In the genomic region with DNA sequence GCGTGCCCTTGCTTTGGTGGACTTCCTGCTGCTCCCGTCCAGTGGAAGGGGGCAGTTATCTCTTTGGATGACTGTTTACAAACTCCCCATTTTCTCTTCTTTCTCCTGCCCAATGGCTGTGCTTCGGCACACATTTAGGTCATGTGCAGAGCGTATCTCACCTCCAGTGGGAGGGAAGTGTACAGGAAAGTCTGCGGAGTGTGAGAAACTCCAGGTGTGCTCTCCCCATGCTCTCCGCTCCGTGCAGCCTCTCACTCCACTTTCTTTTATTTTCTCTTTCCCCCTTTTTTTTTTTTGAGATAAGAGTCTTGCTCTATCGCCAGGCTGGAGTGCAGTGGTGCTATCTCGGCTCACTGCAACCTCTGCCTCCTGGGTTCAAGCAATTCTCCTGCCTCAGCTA, we compare ENCODE assay signal across 27 cellular contexts. TPM values are rescaled to one million over a fixed set of nuclear protein-coding genes. Genes with fewer than 3 reads are reported as not detected.
DNase-seq lines count a peak whose midpoint lies in the region; ATAC-seq, FAIRE-seq and TF ChIP-seq lines count a peak whose summit lies in the region.
"Had no signal": no experiment of that assay in that cellular context is flagged by ENCODE, and none has a peak within 500 bp of the region (broad histone marks: within the 10 kb centered on the region; RNA-seq: fewer than 3 reads in every experiment).

No MANE protein-coding gene starts in this region.

- H3K9me3 ChIP-seq in IMR-90 (ENCODE audit: control insufficient read depth, insufficient read depth, low read length) (no peaks in the 10 kb centered on the region), esophagus muscularis mucosa (no peaks in the 10 kb centered on the region), stomach (no peaks in the 10 kb centered on the region)
- H3K9me3 ChIP-seq: Peyer's patch, testis had no signal

- H3K18ac ChIP-seq in IMR-90 (ENCODE audit: low read depth, low read length): no peak overlapping the region

- POLR2A ChIA-PET in IMR-90 (lab: Charles Lee; ENCODE audit: unreplicated experiment): no interaction called here

- no peak overlapping the region for H2AK5ac ChIP-seq in IMR-90 (ENCODE audit: low read depth, low read length)

- H2BK15ac ChIP-seq in IMR-90 (ENCODE audit: low read depth, low read length): no peak overlapping the region; the same call in 2 of the 3 replicates

- no peak overlapping the region for H2BK120ac ChIP-seq in IMR-90 (ENCODE audit: low read depth, low read length)

- FAIRE-seq in RCC 7860 (lab: Jason Lieb, UNC): no peak
- FAIRE-seq: HTR-8/SVneo, small intestine had no signal

- ATAC-seq in IMR-90 (ENCODE audit: low read depth) (no peak), HG03045 (IDR thresholded peaks at IDR 0.05; ENCODE audit: unreplicated experiment) (no peak), HG02885 (IDR thresholded peaks at IDR 0.05; ENCODE audit: poor library complexity, unreplicated experiment) (no peak)
- ATAC-seq: activated CD4-positive, CD25-positive, alpha-beta regulatory T cell treated with anti-CD3 and anti-CD28 coated beads, Interleukin-2, amount 50 U/mL, for 24 hours; activated CD8-positive, alpha-beta T cell treated with anti-CD3 and anti-CD28 coated beads for 36 hours; CD8-positive, alpha-beta T cell; left colon had no signal

- H3K4me1 ChIP-seq in IMR-90 (ENCODE audit: control insufficient read depth, insufficient read depth, low read length): peaks cover 11% of the 10 kb centered on the region
- H3K4me1 ChIP-seq in esophagus muscularis mucosa: peaks cover 33 to 65% (median 57%) of the 10 kb centered on the region in 4 donors
- peaks cover 43 to 68% (median 55%) of the 10 kb centered on the region in 4 donors for H3K4me1 ChIP-seq in stomach

- TF ChIP-seq CTCF in IMR-90 (conservative IDR thresholded peaks at IDR 0.05; ENCODE audit: low read depth, low read length): no peak
- TF ChIP-seq CTCF in esophagus muscularis mucosa (IDR thresholded peaks at IDR 0.05): no peak
- no peak for TF ChIP-seq CTCF in stomach (IDR thresholded peaks at IDR 0.05)

- no peak overlapping the region for H3K14ac ChIP-seq in IMR-90 (replicated peaks; ENCODE audit: low read depth, low read length)

- no peak overlapping the region for H2BK5ac ChIP-seq in IMR-90 (ENCODE audit: low read depth, low read length, poor library complexity, severe bottlenecking)

- peaks cover 4% of the 10 kb centered on the region for H3K9me1 ChIP-seq in IMR-90 (ENCODE audit: insufficient read depth, low read length)

- H2AFZ ChIP-seq in IMR-90 (replicated peaks; ENCODE audit: low read length, poor library complexity): no peak overlapping the region
- H2AFZ ChIP-seq: GM23248 had no signal

- H2AK9ac ChIP-seq in IMR-90 (replicated peaks; ENCODE audit: low read depth, low read length, poor library complexity): no peak overlapping the region

- no TSS peak for BruUV-seq in IMR-90 (replicated peaks; lab: Mats Ljungman, UMichigan)

- H3K4me3 ChIP-seq in IMR-90 (ENCODE audit: insufficient read depth, low read depth, low read length): no peak overlapping the region
- H3K4me3 ChIP-seq in esophagus muscularis mucosa: no peak overlapping the region
- no peak overlapping the region for H3K4me3 ChIP-seq in stomach
- H3K4me3 ChIP-seq: GM23248, Peyer's patch had no signal

- TF ChIP-seq POLR2A in IMR-90 (IDR thresholded peaks at IDR 0.05; ENCODE audit: low read depth, low read length): no peak
- TF ChIP-seq POLR2A in esophagus muscularis mucosa (IDR thresholded peaks at IDR 0.05; ENCODE audit: low read depth): no peak
- no peak for TF ChIP-seq POLR2A in stomach (IDR thresholded peaks at IDR 0.05)

- H2BK20ac ChIP-seq in IMR-90 (ENCODE audit: low read depth, low read length): no peak overlapping the region

- in situ Hi-C loops in IMR-90 (cut with MboI; ENCODE audit: low sequenced_read_pairs): no loop called here

- dilution Hi-C loops in IMR-90 (cut with HindIII; ENCODE audit: low sequenced_read_pairs, unreplicated experiment): no loop called here

- peaks cover 10% of the 10 kb centered on the region; the same call in 1 of the 2 replicates for H4K20me1 ChIP-seq in IMR-90 (ENCODE audit: insufficient read depth, low read length)

- H3K4me2 ChIP-seq in IMR-90 (ENCODE audit: low read depth, low read length): no peak overlapping the region

- no CpG with 5 or more reads among the region's 9 CpGs for WGBS in IMR-90 (ENCODE audit: extremely low coverage in 2 of 2, insufficient read length in 1 of 2), 2 experiments
- WGBS in esophagus muscularis mucosa: 87% methylated on average over 9 of the region's 9 CpGs
- 32 to 61% (median 44%) methylated on average over 9 of the region's 9 CpGs for WGBS in stomach, 5 donors

- no peak for TF ChIP-seq EP300 in esophagus muscularis mucosa (IDR thresholded peaks at IDR 0.05)
- no peak for TF ChIP-seq EP300 in stomach (IDR thresholded peaks at IDR 0.05)

- no peak overlapping the region for H3K4ac ChIP-seq in IMR-90 (ENCODE audit: low read depth, low read length)

- no peak overlapping the region for H3K56ac ChIP-seq in IMR-90 (ENCODE audit: extremely low read depth, insufficient read depth, low read length)

- H3K27me3 ChIP-seq in IMR-90 (ENCODE audit: control insufficient read depth, insufficient read depth, low read length) (peaks cover 3% of the 10 kb centered on the region; the same call in 1 of the 2 replicates), esophagus muscularis mucosa (no peaks in the 10 kb centered on the region), stomach (no peaks in the 10 kb centered on the region)
- H3K27me3 ChIP-seq: Peyer's patch, testis had no signal

- H4K91ac ChIP-seq in IMR-90 (ENCODE audit: insufficient read depth, low read depth, low read length): no peak overlapping the region

- TF ChIP-seq RAD21 in IMR-90 (IDR thresholded peaks at IDR 0.05; ENCODE audit: low read length): no peak

- H3K9ac ChIP-seq in IMR-90 (ENCODE audit: low read depth, low read length): no peak overlapping the region
- H3K9ac ChIP-seq: GM23248 had no signal

- CTCF ChIA-PET in IMR-90 (lab: Yijun Ruan, JAX): no interaction called here

- intact Hi-C loops in IMR-90 (cut with micrococcal nuclease) (no loop called here), esophagus muscularis mucosa (cut with DNase I) (loop anchor here (5.0 kb wide), 1 partner anchor 68 kb away; a partner anchor contains a TSS), stomach (cut with DNase I; ENCODE audit: low total_unique reads) (no loop called here)

- H4K8ac ChIP-seq in IMR-90 (ENCODE audit: low read depth in 2 of 2, low read length in 2 of 2): no peak overlapping the region

- DNase-seq in DMS53 (lab: John Stamatoyannopoulos, UW) (peak; percentile 64), DMS53 treated with DMSO at 0.1 percent for 48 hours (lab: John Stamatoyannopoulos, UW; ENCODE audit: unreplicated experiment) (no peak), IMR-90 (no peak), esophagus muscularis mucosa (ENCODE audit: extremely low spot score) (no peak), stomach (no peak), RCC 7860 (ENCODE audit: low spot score) (no peak)
- DNase-seq: activated CD8-positive, alpha-beta T cell treated with anti-CD3 and anti-CD28 coated beads for 36 hours; activated effector memory CD4-positive, alpha-beta T cell treated with Interleukin-2 at 50 U/mL for 16 hours; activated naive CD8-positive, alpha-beta T cell treated with anti-CD3 and anti-CD28 coated beads, Interleukin-2, amount 10 ng/mL, durations not matched to agents 7 days and 5 days; CD8-positive, alpha-beta T cell; effector CD4-positive, alpha-beta T cell; GDM1; GM23248; left colon; MV-4-11; naive B cell; NCI-H1930; Peyer's patch; small intestine; stimulated activated CD4-positive, alpha-beta T cell treated with anti-CD3 and anti-CD28 coated beads, Interleukin-1b, Interleukin-23, amount 100 ng/mL, for 48 hours; testis had no signal

- H3K36me3 ChIP-seq in IMR-90 (ENCODE audit: control insufficient read depth, insufficient read depth, low read length) (no peaks in the 10 kb centered on the region), esophagus muscularis mucosa (peaks cover 0 to 22% (median 5%) of the 10 kb centered on the region in 4 donors), stomach (peaks cover 0 to 22% (median 8%) of the 10 kb centered on the region in 4 donors)
- H3K36me3 ChIP-seq: Peyer's patch had no signal

- no peak overlapping the region for H3K27ac ChIP-seq in IMR-90 (ENCODE audit: insufficient read depth, low read length)
- H3K27ac ChIP-seq in esophagus muscularis mucosa (replicated peaks in 1 of 4): peak overlapping the region in 3 of 4 donors; percentile 80 to 87 (median 84)
- peak overlapping the region; percentile 10 to 85 (median 71) for H3K27ac ChIP-seq in stomach
- H3K27ac ChIP-seq: 22Rv1, epithelial cell of prostate, GM23248 had no signal

- no peak overlapping the region for H4K5ac ChIP-seq in IMR-90 (ENCODE audit: low read depth, low read length)

- peak overlapping the region; percentile 59; the same call in 1 of the 2 replicates for H3K23ac ChIP-seq in IMR-90 (ENCODE audit: low read depth, low read length)

- H3K79me1 ChIP-seq in IMR-90 (ENCODE audit: low read depth in 1 of 2, low read length in 2 of 2): peaks cover 0 to 7% of the 10 kb centered on the region in 2 experiments; a peak in 1 of 4 replicates

TF ChIP-seq in IMR-90, 13 proteins besides CTCF, POLR2A, EP300 and RAD21 (continues in another document):
- TF ChIP-seq MXI1 (IDR thresholded peaks at IDR 0.05; ENCODE audit: borderline replicate concordance, low read depth, low read length) (no peak), BHLHE40 (IDR thresholded peaks at IDR 0.05; ENCODE audit: low read depth, low read length) (no peak), RCOR1 (IDR thresholded peaks at IDR 0.05; ENCODE audit: insufficient replicate concordance, low read length) (no peak), MAFK (IDR thresholded peaks at IDR 0.05; ENCODE audit: low read depth, low read length) (no peak), CHD1 (IDR thresholded peaks at IDR 0.05; ENCODE audit: low read depth, low read length) (no peak), CEBPB (IDR thresholded peaks at IDR 0.05; ENCODE audit: low read depth, low read length) (no peak)
- TF ChIP-seq, protein P1, sequence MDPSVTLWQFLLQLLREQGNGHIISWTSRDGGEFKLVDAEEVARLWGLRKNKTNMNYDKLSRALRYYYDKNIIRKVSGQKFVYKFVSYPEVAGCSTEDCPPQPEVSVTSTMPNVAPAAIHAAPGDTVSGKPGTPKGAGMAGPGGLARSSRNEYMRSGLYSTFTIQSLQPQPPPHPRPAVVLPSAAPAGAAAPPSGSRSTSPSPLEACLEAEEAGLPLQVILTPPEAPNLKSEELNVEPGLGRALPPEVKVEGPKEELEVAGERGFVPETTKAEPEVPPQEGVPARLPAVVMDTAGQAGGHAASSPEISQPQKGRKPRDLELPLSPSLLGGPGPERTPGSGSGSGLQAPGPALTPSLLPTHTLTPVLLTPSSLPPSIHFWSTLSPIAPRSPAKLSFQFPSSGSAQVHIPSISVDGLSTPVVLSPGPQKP (IDR thresholded peaks at IDR 0.05; ENCODE audit: borderline replicate concordance, low read depth, low read length): no peak

RNA-seq across cellular contexts. Expression of a gene that starts 11.9 kb away (rescaled TPM):
- total RNA-seq in IMR-90 (2012; rRNA removed) (5.6 and 6.1 TPM in 2 replicates), esophagus muscularis mucosa (10 to 100 TPM; 19.5 to 47.8 (median 36.6) TPM), stomach (10 to 100 TPM in 3 of 5 donors, 1 to 10 TPM in 2; 7.0 to 29.1 (median 19.3) TPM)
- polyA plus RNA-seq in IMR-90 (2012; rRNA removed) (11.6 and 14.4 TPM in 2 replicates), stomach (10 to 100 TPM in 1 of 3 donors, 1 to 10 TPM in 2; 6.7 to 12.2 (median 8.2) TPM)
- polyA plus RNA-seq in IMR-90 (2012; cell fraction: cytosol; rRNA removed): 4.4 and 5.7 TPM in 2 replicates
- polyA plus RNA-seq in IMR-90 (2012; cell fraction: nucleus; rRNA removed; ENCODE audit: low replicate concordance): 4.7 and 8.8 TPM in 2 replicates
